1 cellular context compared by ENCODE assay signal in the genomic region with DNA sequence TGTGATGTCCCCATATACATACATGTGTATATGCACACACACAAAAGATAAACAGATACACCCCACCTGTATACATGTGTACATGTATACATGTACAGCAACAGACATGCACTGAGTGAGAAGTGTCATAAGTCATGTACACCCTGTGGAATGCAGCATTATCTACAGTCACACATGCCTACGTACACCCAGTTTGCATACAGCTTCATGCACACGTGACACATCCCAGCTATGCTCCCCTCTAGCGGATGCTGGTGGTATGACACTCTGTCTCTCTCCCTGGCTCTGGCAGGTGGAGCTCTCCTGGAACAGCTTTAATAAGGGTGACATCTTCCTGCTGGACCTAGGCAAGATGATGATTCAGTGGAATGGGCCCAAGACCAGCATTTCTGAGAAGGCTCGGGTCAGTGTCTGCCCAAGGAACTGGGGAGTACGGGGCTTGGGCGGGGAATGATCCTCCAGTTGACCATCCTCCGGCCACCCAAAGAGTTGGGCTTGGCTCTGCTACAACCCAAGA.
TF ChIP-seq lines count a peak whose summit lies in the region.

No MANE protein-coding gene starts in this region.

TF ChIP-seq in HepG2, 621 proteins besides CTCF, POLR2A, EP300 and RAD21 (continued from another document):
- TF ChIP-seq ZNF280B (CRISPR knock-in tag; IDR thresholded peaks at IDR 0.05; ENCODE audit: borderline replicate concordance) (no peak), ZMYM3 (CRISPR knock-in tag; IDR thresholded peaks at IDR 0.05) (no peak), IKZF5 (CRISPR knock-in tag; IDR thresholded peaks at IDR 0.05) (no peak)
